Comparison of ENCODE assay signal across 30 cellular contexts in genomic region chr11:131391161-131391560, GRCh38. TPM values are rescaled to one million over a fixed set of nuclear protein-coding genes. Genes with fewer than 3 reads are reported as not detected.
"Had no signal": no experiment of that assay in that cellular context is flagged by ENCODE, and none has a peak within 500 bp of the region (broad histone marks: within the 10 kb centered on the region; RNA-seq: fewer than 3 reads in every experiment).

No MANE protein-coding gene starts in this region.

- H3K36me3 Mint-ChIP-seq: activated CD4-positive, alpha-beta memory T cell treated with anti-CD3 and anti-CD28 coated beads for 36 hours; activated CD8-positive, alpha-beta memory T cell treated with anti-CD3 and anti-CD28 coated beads, Interleukin-2, amount 10 ng/mL, durations not matched to agents 7 days and 5 days; activated naive CD4-positive, alpha-beta T cell treated with anti-CD3 and anti-CD28 coated beads, Interleukin-2, amount 10 ng/mL, durations not matched to agents 7 days and 5 days; activated naive CD4-positive, alpha-beta T cell treated with anti-CD3 and anti-CD28 coated beads, Interleukin-2, amount 50 U/mL, for 72 hours; activated naive CD8-positive, alpha-beta T cell treated with anti-CD3 and anti-CD28 coated beads, Interleukin-2, amount 10 ng/mL, durations not matched to agents 7 days and 5 days had no signal

- H3K36me3 ChIP-seq: ascending aorta, esophagus muscularis mucosa, gastrocnemius medialis had no signal

- H3K27ac ChIP-seq: ascending aorta, esophagus muscularis mucosa, foreskin keratinocyte, gastrocnemius medialis had no signal

- H3K27me3 ChIP-seq: ascending aorta, foreskin keratinocyte, gastrocnemius medialis had no signal

- H3K4me3 ChIP-seq: ascending aorta, esophagus muscularis mucosa, gastrocnemius medialis had no signal

- H3K9me3 ChIP-seq: ascending aorta, esophagus muscularis mucosa, gastrocnemius medialis had no signal

- H3K4me3 Mint-ChIP-seq: activated CD4-positive, alpha-beta memory T cell treated with anti-CD3 and anti-CD28 coated beads for 36 hours; activated CD4-positive, alpha-beta T cell treated with anti-CD3 and anti-CD28 coated beads for 36 hours; activated CD4-positive, alpha-beta T cell treated with anti-CD3 and anti-CD28 coated beads, Interleukin-2, amount 10 ng/mL, durations not matched to agents 24 days and 14 days; activated CD8-positive, alpha-beta memory T cell treated with anti-CD3 and anti-CD28 coated beads, Interleukin-2, amount 10 ng/mL, durations not matched to agents 7 days and 5 days; activated CD8-positive, alpha-beta T cell treated with anti-CD3 and anti-CD28 coated beads, Interleukin-2, amount 10 ng/mL, durations not matched to agents 7 days and 5 days; activated naive CD4-positive, alpha-beta T cell treated with anti-CD3 and anti-CD28 coated beads, Interleukin-2, amount 10 ng/mL, durations not matched to agents 7 days and 5 days; activated naive CD8-positive, alpha-beta T cell treated with anti-CD3 and anti-CD28 coated beads, Interleukin-2, amount 10 ng/mL, durations not matched to agents 7 days and 5 days; activated T-helper 1 cell treated with anti-CD3 and anti-CD28 coated beads, Interleukin-12 subunit alpha, Interleukin-12 subunit beta, Interleukin-2, Interleukin-4 antibody, amounts not matched to agents 30 ng/mL and 10 ng/mL and 1 ng/mL, durations not matched to agents 14 hours and 24 hours and 36 hours; effector memory CD8-positive, alpha-beta T cell; T-helper 17 cell; T-helper 2 cell treated with Interferon-gamma antibody and Interleukin-4, amounts not matched to agents 5 μg/mL and 100 μg/mL, for 36 hours had no signal

- H3K4me1 ChIP-seq: ascending aorta, esophagus muscularis mucosa, foreskin keratinocyte, gastrocnemius medialis had no signal

- DNase-seq: activated CD4-positive, alpha-beta memory T cell treated with anti-CD3 and anti-CD28 coated beads for 36 hours; activated CD4-positive, alpha-beta T cell treated with anti-CD3 and anti-CD28 coated beads for 36 hours; activated CD4-positive, alpha-beta T cell treated with anti-CD3 and anti-CD28 coated beads, Interleukin-2, amount 10 ng/mL, durations not matched to agents 24 days and 14 days; activated CD4-positive, CD25-positive, alpha-beta regulatory T cell; activated CD4-positive, CD25-positive, alpha-beta regulatory T cell treated with anti-CD3 and anti-CD28 coated beads, Interleukin-2, amount 50 U/mL, for 72 hours; activated CD8-positive, alpha-beta memory T cell treated with anti-CD3 and anti-CD28 coated beads, Interleukin-2, amount 10 ng/mL, durations not matched to agents 7 days and 5 days; activated CD8-positive, alpha-beta memory T cell treated with anti-CD3 and anti-CD28 coated beads, Interleukin-2, amount 50 U/mL, for 4 hours; activated CD8-positive, alpha-beta T cell treated with anti-CD3 and anti-CD28 coated beads, Interleukin-2, amount 10 ng/mL, durations not matched to agents 7 days and 5 days; activated effector memory CD4-positive, alpha-beta T cell treated with anti-CD3 and anti-CD28 coated beads, Interleukin-2, amount 50 U/mL, for 16 hours; activated naive CD4-positive, alpha-beta T cell treated with anti-CD3 and anti-CD28 coated beads, Interleukin-2, amount 10 ng/mL, durations not matched to agents 7 days and 5 days; activated naive CD8-positive, alpha-beta T cell treated with anti-CD3 and anti-CD28 coated beads, Interleukin-2, amount 10 ng/mL, durations not matched to agents 7 days and 5 days; activated T-cell treated with anti-CD3 and anti-CD28 coated beads, Interleukin-2, amount 50 U/mL, for 1 hour; activated T-cell treated with anti-CD3 and anti-CD28 coated beads, Interleukin-2, amount 50 U/mL, for 48 hours; cortex of kidney; dermis blood vessel endothelial cell; effector CD4-positive, alpha-beta T cell; effector memory CD8-positive, alpha-beta T cell; erythroblast; foreskin keratinocyte; gastrocnemius medialis; T-helper 1 cell; T-helper 17 cell; T1000 had no signal

- H3K9me3 Mint-ChIP-seq: activated CD4-positive, alpha-beta memory T cell treated with anti-CD3 and anti-CD28 coated beads for 36 hours; activated naive CD8-positive, alpha-beta T cell treated with anti-CD3 and anti-CD28 coated beads, Interleukin-2, amount 10 ng/mL, durations not matched to agents 7 days and 5 days; activated T-helper 1 cell treated with anti-CD3 and anti-CD28 coated beads, Interleukin-12 subunit alpha, Interleukin-12 subunit beta, Interleukin-2, Interleukin-4 antibody, amounts not matched to agents 30 ng/mL and 10 ng/mL and 1 ng/mL, durations not matched to agents 14 hours and 24 hours and 36 hours; activated T-helper 2 cell treated with anti-CD3 and anti-CD28 coated beads, Interferon-gamma antibody, Interleukin-2, Interleukin-4, amounts not matched to agents 10 μg/mL and 5 μg/mL and 100 μg/mL, durations not matched to agents 14 hours and 24 hours and 36 hours; T-helper 2 cell treated with Interferon-gamma antibody and Interleukin-4, amounts not matched to agents 5 μg/mL and 100 μg/mL, for 36 hours had no signal

- ATAC-seq: activated CD4-positive, alpha-beta T cell treated with anti-CD3 and anti-CD28 coated beads for 36 hours; activated CD8-positive, alpha-beta memory T cell treated with anti-CD3 and anti-CD28 coated beads, Interleukin-2, amount 10 ng/mL, durations not matched to agents 7 days and 5 days; activated CD8-positive, alpha-beta T cell treated with anti-CD3 and anti-CD28 coated beads, Interleukin-2, amount 10 ng/mL, durations not matched to agents 7 days and 5 days; activated naive CD4-positive, alpha-beta T cell treated with anti-CD3 and anti-CD28 coated beads, Interleukin-2, amount 50 U/mL, for 72 hours; effector memory CD8-positive, alpha-beta T cell; foreskin keratinocyte; gastrocnemius medialis; T-helper 17 cell had no signal

- H3K27ac Mint-ChIP-seq: activated CD4-positive, alpha-beta memory T cell treated with anti-CD3 and anti-CD28 coated beads for 36 hours; activated CD4-positive, alpha-beta T cell treated with anti-CD3 and anti-CD28 coated beads for 36 hours; activated CD4-positive, alpha-beta T cell treated with anti-CD3 and anti-CD28 coated beads, Interleukin-2, amount 10 ng/mL, durations not matched to agents 24 days and 14 days; activated CD8-positive, alpha-beta memory T cell treated with anti-CD3 and anti-CD28 coated beads, Interleukin-2, amount 10 ng/mL, durations not matched to agents 7 days and 5 days; activated CD8-positive, alpha-beta T cell treated with anti-CD3 and anti-CD28 coated beads, Interleukin-2, amount 10 ng/mL, durations not matched to agents 7 days and 5 days; activated naive CD4-positive, alpha-beta T cell treated with anti-CD3 and anti-CD28 coated beads, Interleukin-2, amount 10 ng/mL, durations not matched to agents 7 days and 5 days; activated naive CD4-positive, alpha-beta T cell treated with anti-CD3 and anti-CD28 coated beads, Interleukin-2, amount 50 U/mL, for 72 hours; activated naive CD8-positive, alpha-beta T cell treated with anti-CD3 and anti-CD28 coated beads, Interleukin-2, amount 10 ng/mL, durations not matched to agents 7 days and 5 days; activated T-helper 1 cell treated with anti-CD3 and anti-CD28 coated beads, Interleukin-12 subunit alpha, Interleukin-12 subunit beta, Interleukin-2, Interleukin-4 antibody, amounts not matched to agents 30 ng/mL and 10 ng/mL and 1 ng/mL, durations not matched to agents 14 hours and 24 hours and 36 hours; activated T-helper 2 cell treated with anti-CD3 and anti-CD28 coated beads, Interferon-gamma antibody, Interleukin-2, Interleukin-4, amounts not matched to agents 10 μg/mL and 5 μg/mL and 100 μg/mL, durations not matched to agents 14 hours and 24 hours and 36 hours; effector memory CD8-positive, alpha-beta T cell; T-helper 17 cell; T-helper 2 cell treated with Interferon-gamma antibody and Interleukin-4, amounts not matched to agents 5 μg/mL and 100 μg/mL, for 36 hours had no signal

- H3K27me3 Mint-ChIP-seq: activated CD4-positive, alpha-beta memory T cell treated with anti-CD3 and anti-CD28 coated beads for 36 hours; activated CD4-positive, alpha-beta T cell treated with anti-CD3 and anti-CD28 coated beads for 36 hours; activated CD4-positive, alpha-beta T cell treated with anti-CD3 and anti-CD28 coated beads, Interleukin-2, amount 10 ng/mL, durations not matched to agents 24 days and 14 days; activated CD8-positive, alpha-beta memory T cell treated with anti-CD3 and anti-CD28 coated beads, Interleukin-2, amount 10 ng/mL, durations not matched to agents 7 days and 5 days; activated naive CD4-positive, alpha-beta T cell treated with anti-CD3 and anti-CD28 coated beads, Interleukin-2, amount 10 ng/mL, durations not matched to agents 7 days and 5 days; activated naive CD8-positive, alpha-beta T cell treated with anti-CD3 and anti-CD28 coated beads, Interleukin-2, amount 10 ng/mL, durations not matched to agents 7 days and 5 days; effector memory CD8-positive, alpha-beta T cell; T-helper 17 cell had no signal

- H3K4me1 Mint-ChIP-seq: activated CD4-positive, alpha-beta T cell treated with anti-CD3 and anti-CD28 coated beads for 36 hours; activated CD4-positive, alpha-beta T cell treated with anti-CD3 and anti-CD28 coated beads, Interleukin-2, amount 10 ng/mL, durations not matched to agents 24 days and 14 days; activated CD8-positive, alpha-beta memory T cell treated with anti-CD3 and anti-CD28 coated beads, Interleukin-2, amount 10 ng/mL, durations not matched to agents 7 days and 5 days; activated naive CD4-positive, alpha-beta T cell treated with anti-CD3 and anti-CD28 coated beads, Interleukin-2, amount 10 ng/mL, durations not matched to agents 7 days and 5 days; activated naive CD8-positive, alpha-beta T cell treated with anti-CD3 and anti-CD28 coated beads, Interleukin-2, amount 10 ng/mL, durations not matched to agents 7 days and 5 days; T-helper 17 cell had no signal

RNA-seq across cellular contexts. Expression of gene NTM, which starts 20.7 kb away (rescaled TPM):
- total RNA-seq: activated CD4-positive, alpha-beta memory T cell treated with anti-CD3 and anti-CD28 coated beads for 36 hours; activated CD4-positive, alpha-beta T cell treated with anti-CD3 and anti-CD28 coated beads for 36 hours; activated CD4-positive, alpha-beta T cell treated with anti-CD3 and anti-CD28 coated beads, Interleukin-2, amount 10 ng/mL, durations not matched to agents 24 days and 14 days; activated CD8-positive, alpha-beta memory T cell treated with anti-CD3 and anti-CD28 coated beads for 36 hours; activated CD8-positive, alpha-beta memory T cell treated with anti-CD3 and anti-CD28 coated beads, Interleukin-2, amount 10 ng/mL, durations not matched to agents 7 days and 5 days; activated CD8-positive, alpha-beta T cell treated with anti-CD3 and anti-CD28 coated beads, Interleukin-2, amount 10 ng/mL, durations not matched to agents 7 days and 5 days; activated naive CD4-positive, alpha-beta T cell treated with anti-CD3 and anti-CD28 coated beads, Interleukin-2, amount 50 U/mL, for 72 hours; activated naive CD8-positive, alpha-beta T cell treated with anti-CD3 and anti-CD28 coated beads, Interleukin-2, amount 10 ng/mL, durations not matched to agents 7 days and 5 days; activated T-helper 1 cell treated with anti-CD3 and anti-CD28 coated beads, Interleukin-12 subunit alpha, Interleukin-12 subunit beta, Interleukin-2, Interleukin-4 antibody, amounts not matched to agents 30 ng/mL and 10 ng/mL and 1 ng/mL, durations not matched to agents 14 hours and 24 hours and 36 hours; activated T-helper 2 cell treated with anti-CD3 and anti-CD28 coated beads, Interferon-gamma antibody, Interleukin-2, Interleukin-4, amounts not matched to agents 10 μg/mL and 5 μg/mL and 100 μg/mL, durations not matched to agents 14 hours and 24 hours and 36 hours; ascending aorta; T-helper 17 cell had no signal
